Comparison of ENCODE assay signal across 1 cellular context in genomic region chr19:2235396-2236284, GRCh38.
TF ChIP-seq lines count a peak whose summit lies in the region.

No MANE protein-coding gene starts in this region.

TF ChIP-seq in H1, 55 proteins besides CTCF, POLR2A, EP300 and RAD21:
- peak; percentile 60 for TF ChIP-seq PHF8 (conservative IDR thresholded peaks at IDR 0.05; ENCODE audit: low read depth, low read length)
- peak; percentile 75; the same call in 1 of the 2 replicates for TF ChIP-seq YY1 (IDR thresholded peaks at IDR 0.05; ENCODE audit: low read depth, low read length)
- peak; percentile 15 for TF ChIP-seq KDM4A (IDR thresholded peaks at IDR 0.05; ENCODE audit: low read depth, low read length, severe bottlenecking)
- TF ChIP-seq TAF7 (optimal IDR thresholded peaks at IDR 0.05; ENCODE audit: borderline replicate concordance, low read depth, low read length) = peak; percentile 66
- no peak for TF ChIP-seq E2F6 (IDR thresholded peaks at IDR 0.05)
- 0 out of 4 replicates have a peak, but pooled peaks of 1 of the 2 experiments have one; percentile 69 for TF ChIP-seq SIN3A (conservative IDR thresholded peaks at IDR 0.05 in 1 of 2, IDR thresholded peaks at IDR 0.05 in 1 of 2; ENCODE audit: low read depth in 1 of 2, low read length in 2 of 2)
